ENCODE assay signal across 27 cellular contexts in genomic region chr16:81164958-81165357, GRCh38.
"Had no signal": no experiment of that assay in that cellular context is flagged by ENCODE, and none has a peak within 500 bp of the region (broad histone marks: within the 10 kb centered on the region; RNA-seq: fewer than 3 reads in every experiment).

No MANE protein-coding gene starts in this region.

- H3K9me3 ChIP-seq: ovary, psoas muscle, suprapubic skin, testis, tibial artery, transverse colon, upper lobe of left lung, uterus had no signal

- H2AFZ ChIP-seq: parathyroid adenoma had no signal

- H3K79me2 ChIP-seq: parathyroid adenoma had no signal

- H3K4me3 ChIP-seq: ovary, psoas muscle, skin epidermis, smooth muscle cell, spleen, suprapubic skin, testis, tibial artery, transverse colon, upper lobe of left lung, uterus had no signal

- ATAC-seq: naive thymus-derived CD8-positive, alpha-beta T cell; psoas muscle; right cardiac atrium; sciatic nerve; stimulated activated naive CD8-positive, alpha-beta T cell treated with anti-CD3 and anti-CD28 coated beads, Interleukin-15, amount 100 ng/mL, for 72 hours; stimulated activated naive CD8-positive, alpha-beta T cell treated with anti-CD3 and anti-CD28 coated beads, Interleukin-15, Interleukin-2, amounts not matched to agents 100 U/mL and 50 U/mL, for 24 hours had no signal

- H3K4me1 ChIP-seq: parathyroid adenoma, psoas muscle, spleen, suprapubic skin, testis, transverse colon, upper lobe of left lung, uterus had no signal

- H3K9ac ChIP-seq: parathyroid adenoma had no signal

- DNase-seq: naive B cell; nephron progenitor cell; occipital lobe; ovary; psoas muscle; right cardiac atrium; spleen; stimulated activated CD4-positive, alpha-beta T cell treated with anti-CD3 and anti-CD28 coated beads, Interleukin-12 subunit alpha, Interleukin-12 subunit beta, amount 100 ng/mL, for 4 hours; stimulated activated CD4-positive, alpha-beta T cell treated with anti-CD3 and anti-CD28 coated beads, Interleukin-1b, Interleukin-23, amount 100 ng/mL, for 48 hours; stimulated activated CD4-positive, alpha-beta T cell treated with anti-CD3 and anti-CD28 coated beads, Interleukin-4, amount 100 ng/mL, for 1 hour; stimulated activated CD4-positive, alpha-beta T cell treated with anti-CD3 and anti-CD28 coated beads, Interleukin-4, amount 100 ng/mL, for 4 hours; stimulated activated CD8-positive, alpha-beta memory T cell treated with anti-CD3 and anti-CD28 coated beads, Interleukin-4, amount 100 ng/mL, for 48 hours; stimulated activated naive CD4-positive, alpha-beta T cell; stimulated activated naive CD8-positive, alpha-beta T cell treated with anti-CD3 and anti-CD28 coated beads, Interleukin-15, amount 100 ng/mL, for 72 hours; stimulated activated naive CD8-positive, alpha-beta T cell treated with anti-CD3 and anti-CD28 coated beads, Interleukin-15, Interleukin-2, amounts not matched to agents 100 U/mL and 50 U/mL, for 24 hours; substantia nigra; testis; tibial artery; upper lobe of left lung; uterus had no signal

- H3K27ac ChIP-seq: ovary, parathyroid adenoma, psoas muscle, skin epidermis, spleen, suprapubic skin, testis, tibial artery, transverse colon, upper lobe of left lung, uterus had no signal

- H3K36me3 ChIP-seq: ovary, spleen, suprapubic skin, tibial artery, transverse colon, upper lobe of left lung, uterus had no signal

- H3K27me3 ChIP-seq: ovary, suprapubic skin, testis, tibial artery, transverse colon, upper lobe of left lung, uterus had no signal

- H3K4me2 ChIP-seq: smooth muscle cell had no signal
